ENCODE assay signal across 15 cellular contexts in genomic region chr1:113913312-113913668, GRCh38. TPM values are rescaled to one million over a fixed set of nuclear protein-coding genes. Genes with fewer than 3 reads are reported as not detected.
A peak's percentile ranks its signal among the peaks of the same experiment; 100 is the strongest.
DNase-seq lines count a peak whose midpoint lies in the region; ATAC-seq and TF ChIP-seq lines count a peak whose summit lies in the region.
"Had no signal": no experiment of that assay in that cellular context is flagged by ENCODE, and none has a peak within 500 bp of the region (broad histone marks: within the 10 kb centered on the region; RNA-seq: fewer than 3 reads in every experiment).

No MANE protein-coding gene starts in this region.

- H3K4me3 Mint-ChIP-seq in endodermal cell = no peak overlapping the region
- H3K4me3 Mint-ChIP-seq in activated naive CD8-positive, alpha-beta T cell treated with anti-CD3 and anti-CD28 coated beads, Interleukin-2, amount 50 U/mL, for 24 hours = no peak overlapping the region
- H3K4me3 Mint-ChIP-seq: immature natural killer cell, WTC11 had no signal

- H3K4me1 ChIP-seq in endodermal cell (ENCODE audit: control insufficient read depth, insufficient read depth, low read length) = no peaks in the 10 kb centered on the region
- peaks cover 13% of the 10 kb centered on the region for H3K4me1 ChIP-seq in muscle layer of colon (ENCODE audit: insufficient read depth, low read length)
- peaks cover 0 to 16% (median 11%) of the 10 kb centered on the region in 5 donors for H3K4me1 ChIP-seq in subcutaneous abdominal adipose tissue (ENCODE audit: control insufficient read depth in 5 of 5, insufficient read depth in 5 of 5, low read length in 5 of 5)
- H3K4me1 ChIP-seq in Peyer's patch = no peaks in the 10 kb centered on the region
- H3K4me1 ChIP-seq in aorta (ENCODE audit: control insufficient read depth in 1 of 2, insufficient read depth in 2 of 2, low read length in 2 of 2) = peaks cover 0 to 2% of the 10 kb centered on the region in 2 donors
- H3K4me1 ChIP-seq: BE2C had no signal

- H3K4me1 Mint-ChIP-seq in endodermal cell = peaks cover 2% of the 10 kb centered on the region
- H3K4me1 Mint-ChIP-seq in activated naive CD8-positive, alpha-beta T cell treated with anti-CD3 and anti-CD28 coated beads, Interleukin-2, amount 50 U/mL, for 24 hours = peaks cover 7% of the 10 kb centered on the region

- no peak for DNase-seq in endodermal cell
- no peak for DNase-seq in NCI-H1930 (lab: John Stamatoyannopoulos, UW)
- no peak for DNase-seq in activated naive CD8-positive, alpha-beta T cell treated with anti-CD3 and anti-CD28 coated beads, Interleukin-2, amount 50 U/mL, for 24 hours
- no peak for DNase-seq in Peyer's patch
- DNase-seq in aorta = no peak
- DNase-seq: BE2C, immature natural killer cell, NCI-H146, NCI-H510A treated with DMSO at 0.1 percent for 48 hours had no signal

- intact Hi-C loops in aorta (cut with DNase I) = loop anchor here in 1 of 2 donors (2.0 kb wide), 1 partner anchor 16 kb away; the partner anchor contains the start of gene HIPK1

- WGBS in endodermal cell (ENCODE audit: insufficient coverage in 1 of 2, insufficient read length in 1 of 2), 2 experiments = 86 to 89% methylated on average over 2 to 3 of the region's 3 CpGs
- 58 to 61% methylated on average over 3 of the region's 3 CpGs for WGBS in aorta, 2 donors

- TF ChIP-seq CTCF in VCaP (conservative IDR thresholded peaks at IDR 0.05) = no peak
- no peak for TF ChIP-seq CTCF in endodermal cell (conservative IDR thresholded peaks at IDR 0.05)
- no peak for TF ChIP-seq CTCF in Peyer's patch (IDR thresholded peaks at IDR 0.05)

- H3K9me3 Mint-ChIP-seq in endodermal cell = no peaks in the 10 kb centered on the region
- H3K9me3 Mint-ChIP-seq in activated naive CD8-positive, alpha-beta T cell treated with anti-CD3 and anti-CD28 coated beads, Interleukin-2, amount 50 U/mL, for 24 hours = no peaks in the 10 kb centered on the region
- H3K9me3 Mint-ChIP-seq: immature natural killer cell, WTC11 had no signal

- no peak for TF ChIP-seq POLR2A in Peyer's patch (IDR thresholded peaks at IDR 0.05)

- H3K36me3 Mint-ChIP-seq in endodermal cell (ENCODE audit: low read depth) = peaks cover 21% of the 10 kb centered on the region
- peaks cover 26% of the 10 kb centered on the region for H3K36me3 Mint-ChIP-seq in activated naive CD8-positive, alpha-beta T cell treated with anti-CD3 and anti-CD28 coated beads, Interleukin-2, amount 50 U/mL, for 24 hours (ENCODE audit: low read depth)

- H3K9me3 ChIP-seq in endodermal cell (ENCODE audit: control insufficient read depth, low read length) (no peaks in the 10 kb centered on the region), muscle layer of colon (ENCODE audit: low read length) (no peaks in the 10 kb centered on the region), subcutaneous abdominal adipose tissue (ENCODE audit: control insufficient read depth in 5 of 5, low read length in 5 of 5) (no peaks in the 10 kb centered on the region), Peyer's patch (no peaks in the 10 kb centered on the region), aorta (ENCODE audit: control insufficient read depth, low read length) (no peaks in the 10 kb centered on the region)
- H3K9me3 ChIP-seq: BE2C had no signal

- H3K27ac Mint-ChIP-seq in endodermal cell = peak overlapping the region; percentile 16
- H3K27ac Mint-ChIP-seq in activated naive CD8-positive, alpha-beta T cell treated with anti-CD3 and anti-CD28 coated beads, Interleukin-2, amount 50 U/mL, for 24 hours = no peak overlapping the region
- H3K27ac Mint-ChIP-seq: immature natural killer cell had no signal

- no peaks in the 10 kb centered on the region for H3K27me3 ChIP-seq in endodermal cell (ENCODE audit: control insufficient read depth, insufficient read depth, low read length, poor library complexity, severe bottlenecking)
- H3K27me3 ChIP-seq in muscle layer of colon (ENCODE audit: control insufficient read depth in 1 of 2, insufficient read depth in 2 of 2, low read length in 2 of 2) = no peaks in the 10 kb centered on the region
- no peaks in the 10 kb centered on the region for H3K27me3 ChIP-seq in subcutaneous abdominal adipose tissue (ENCODE audit: control insufficient read depth in 5 of 5, insufficient read depth in 4 of 5, low read length in 5 of 5)
- H3K27me3 ChIP-seq in Peyer's patch = no peaks in the 10 kb centered on the region
- no peaks in the 10 kb centered on the region for H3K27me3 ChIP-seq in aorta (ENCODE audit: control insufficient read depth in 1 of 2, insufficient read depth in 2 of 2, low read length in 1 of 2)
- H3K27me3 ChIP-seq: BE2C had no signal

- H3K27ac ChIP-seq in VCaP (peak overlapping the region; percentile 66), endodermal cell (ENCODE audit: low read depth, low read length) (no peak overlapping the region), muscle layer of colon (ENCODE audit: low read depth, low read length) (peak overlapping the region; percentile 50), subcutaneous abdominal adipose tissue (ENCODE audit: low read depth, low read length) (peak overlapping the region; percentile 52), Peyer's patch (peak overlapping the region in 2 of 4 donors; percentile 53 to 67), aorta (ENCODE audit: low read depth in 1 of 2, low read length in 2 of 2) (no peak overlapping the region)
- H3K27ac ChIP-seq: HL-60 had no signal

- no peak for ATAC-seq in activated naive CD8-positive, alpha-beta T cell treated with anti-CD3 and anti-CD28 coated beads, Interleukin-2, amount 50 U/mL, for 24 hours
- ATAC-seq in aorta (ENCODE audit: low FRiP score) = no peak
- ATAC-seq: Panc1, WTC11 had no signal

- H3K4me3 ChIP-seq in endodermal cell (ENCODE audit: low read length) (no peak overlapping the region), muscle layer of colon (ENCODE audit: low read depth in 1 of 2, low read length in 2 of 2) (no peak overlapping the region), subcutaneous abdominal adipose tissue (ENCODE audit: low read depth in 1 of 5, low read length in 5 of 5) (peak overlapping the region in 1 of 5 donors; percentile 1), Peyer's patch (no peak overlapping the region), aorta (ENCODE audit: low read length in 2 of 2) (no peak overlapping the region)

- no peak overlapping the region for H3K9ac ChIP-seq in endodermal cell (ENCODE audit: extremely low read depth, low read length, poor library complexity, severe bottlenecking)
- H3K9ac ChIP-seq in muscle layer of colon (ENCODE audit: low read length) = no peak overlapping the region
- peak overlapping the region in 1 of 5 donors; percentile 15 for H3K9ac ChIP-seq in subcutaneous abdominal adipose tissue (ENCODE audit: low read length in 5 of 5)

- H3K36me3 ChIP-seq in endodermal cell (ENCODE audit: control insufficient read depth, insufficient read depth, low read length) (peaks cover 40% of the 10 kb centered on the region), muscle layer of colon (ENCODE audit: insufficient read depth, low read length) (peaks cover 27% of the 10 kb centered on the region), subcutaneous abdominal adipose tissue (ENCODE audit: control insufficient read depth in 5 of 5, insufficient read depth in 5 of 5, low read length in 5 of 5) (peaks cover 2 to 35% (median 25%) of the 10 kb centered on the region in 5 donors), Peyer's patch (peaks cover 0 to 22% (median 0%) of the 10 kb centered on the region in 3 donors), aorta (ENCODE audit: control insufficient read depth in 1 of 2, insufficient read depth in 2 of 2, low read length in 1 of 2) (peaks cover 0 to 2% of the 10 kb centered on the region in 2 donors)

- H3K27me3 Mint-ChIP-seq in endodermal cell (ENCODE audit: insufficient read depth) = peaks cover 3% of the 10 kb centered on the region
- H3K27me3 Mint-ChIP-seq in activated naive CD8-positive, alpha-beta T cell treated with anti-CD3 and anti-CD28 coated beads, Interleukin-2, amount 50 U/mL, for 24 hours = no peaks in the 10 kb centered on the region

RNA-seq across cellular contexts. Expression of gene DCLRE1B, which starts 8.2 kb away (rescaled TPM):
- 10 to 100 TPM in 1 of 2 donors, 1 to 10 TPM in 1; 7.4 to 11.0 TPM for total RNA-seq in endodermal cell
- 12.7 TPM for polyA plus RNA-seq in endodermal cell (2013, experiment 1 of 2)
- 12.8 TPM for polyA plus RNA-seq in endodermal cell (2013, experiment 2 of 2)
- total RNA-seq in Peyer's patch = 1 to 10 TPM in 3 of 4 donors, under 1 TPM in 1; 0.53 to 5.8 (median 3.2) TPM
- 1 to 10 TPM; 4.2 to 6.3 TPM for total RNA-seq in aorta
- polyA plus RNA-seq in aorta = 1 to 10 TPM; 1.9 to 2.6 TPM

RNA-seq across cellular contexts. Expression of gene AP4B1, which starts 8.7 kb away (rescaled TPM):
- total RNA-seq in endodermal cell = 10 to 100 TPM in 1 of 2 donors, 1 to 10 TPM in 1; 9.6 to 14.7 TPM
- 21.7 TPM for polyA plus RNA-seq in endodermal cell (2013, experiment 1 of 2)
- 18.6 TPM for polyA plus RNA-seq in endodermal cell (2013, experiment 2 of 2)
- 10 to 100 TPM; 20.8 to 45.8 (median 40.1) TPM for total RNA-seq in Peyer's patch
- 10 to 100 TPM; 15.7 to 24.8 TPM for total RNA-seq in aorta
- 10 to 100 TPM in 1 of 2 donors, 1 to 10 TPM in 1; 8.5 to 35.4 TPM for polyA plus RNA-seq in aorta

RNA-seq across cellular contexts. Expression of gene HIPK1, which starts 15.8 kb away (rescaled TPM):
- 10 to 100 TPM; 71.4 to 79.2 TPM for total RNA-seq in endodermal cell
- polyA plus RNA-seq in endodermal cell (2013, experiment 1 of 2) = 35.6 TPM
- 35.1 TPM for polyA plus RNA-seq in endodermal cell (2013, experiment 2 of 2)
- total RNA-seq in Peyer's patch = 10 to 100 TPM; 34.7 to 51.2 (median 42.1) TPM
- 10 to 100 TPM; 71.1 to 75.3 TPM for total RNA-seq in aorta
- polyA plus RNA-seq in aorta = 10 to 100 TPM; 14.9 to 19.7 TPM

RNA-seq across cellular contexts. Expression of gene BCL2L15, which starts 25.9 kb away (rescaled TPM):
- total RNA-seq in endodermal cell (under 1 TPM in 1 of 2 donors, not detected in 1; 0.73 TPM), Peyer's patch (100 to 1,000 TPM in 3 of 4 donors, 10 to 100 TPM in 1; 38.0 to 249 (median 119) TPM), aorta (1 to 10 TPM in 1 of 2 donors, under 1 TPM in 1; 0.36 to 2.2 TPM)
- 0.11 TPM for polyA plus RNA-seq in endodermal cell (2013, experiment 1 of 2)
- 1.5 TPM for polyA plus RNA-seq in endodermal cell (2013, experiment 2 of 2)
- polyA plus RNA-seq in aorta = 10 to 100 TPM in 1 of 2 donors, under 1 TPM in 1; 0.38 to 36.1 TPM

RNA-seq across cellular contexts. Expression of gene PTPN22, which starts 41.8 kb away (rescaled TPM):
- total RNA-seq in endodermal cell (not detected), Peyer's patch (10 to 100 TPM; 11.4 to 16.9 (median 13.2) TPM), aorta (1 to 10 TPM; 4.7 to 6.7 TPM)
- polyA plus RNA-seq in endodermal cell (2013, experiment 1 of 2) = not detected
- polyA plus RNA-seq in endodermal cell (2013, experiment 2 of 2) = 0.12 TPM
- under 1 TPM; 0.50 to 0.59 TPM for polyA plus RNA-seq in aorta
- total RNA-seq: WTC11 had no signal

Comparison
In these comparisons a context has a peak if more than half of its experiments do, and no peak if none do; other contexts are left out.
1. H3K27ac ChIP-seq: peak in VCaP (single experiment), muscle layer of colon (single experiment) and subcutaneous abdominal adipose tissue (single experiment); none in endodermal cell (single experiment) and aorta (0 of 2).